ENCODE assay signal across 8 cellular contexts in genomic region chr10:102064868-102065560, GRCh38. TPM values are rescaled to one million over a fixed set of nuclear protein-coding genes. Genes with fewer than 3 reads are reported as not detected.
DNase-seq lines count a peak whose midpoint lies in the region; ATAC-seq and TF ChIP-seq lines count a peak whose summit lies in the region.

Gene HPS6 (plus strand): TSS chr10:102065349. CDS start chr10:102065475, 126 bp downstream.

- TF ChIP-seq CTCF in AG04450 (IDR thresholded peaks at IDR 0.05; ENCODE audit: low read depth, low read length), result no peak

- no peaks in the 10 kb centered on the region; the same call in 1 of the 2 replicates for H3K9me3 ChIP-seq in AG04450 (ENCODE audit: control insufficient read depth, insufficient read depth, low read length)

- CTCF ChIA-PET in AG04450 (lab: Charles Lee), result interaction anchor here (2.1 kb wide), 1 partner anchor 224 kb away, joined by 11 read pairs; no protein-coding TSS in a partner anchor

- H3K4me3 ChIP-seq in AG04450 (ENCODE audit: low read depth, low read length), result peak within 1 kb of the TSS; percentile 79

- DNase-seq in AG04450 (ENCODE audit: low read depth, low spot score), result peak; percentile 51
- DNase-seq in NCI-H2227 treated with DMSO at 0.1 percent for 48 hours (lab: John Stamatoyannopoulos, UW), result peak; percentile 76
- DNase-seq in activated CD4-positive, CD25-positive, alpha-beta regulatory T cell treated with anti-CD3 and anti-CD28 coated beads, Interleukin-2, amount 50 U/mL, for 72 hours, result peak; percentile 90
- peak; percentile 28 to 33 for DNase-seq in cerebellar nuclear complex (lab: John Stamatoyannopoulos, UW)
- DNase-seq in kidney glomerular epithelial cell (lab: John Stamatoyannopoulos, UW), result peak; percentile 83
- DNase-seq in stimulated activated CD4-positive, alpha-beta T cell treated with anti-CD3 and anti-CD28 coated beads, Interleukin-1b, Interleukin-23, amount 100 ng/mL, for 24 hours (ENCODE audit: low read depth in 4 of 4, low spot score in 1 of 4), result peak; percentile 70 to 89 (median 79)

- POLR2A ChIA-PET in AG04450 (lab: Yijun Ruan, JAX), result interaction anchor here (0.6 to 1.2 kb wide), 2 partner anchors 28 to 247 kb away, joined by 4 read pairs; partner anchors contain the start of gene OGA

- ATAC-seq in GM18868 (IDR thresholded peaks at IDR 0.05; ENCODE audit: unreplicated experiment), result peak; percentile 96
- peak; percentile 93 for ATAC-seq in HG03108 (IDR thresholded peaks at IDR 0.05; ENCODE audit: unreplicated experiment)

- H3K27me3 ChIP-seq in AG04450 (ENCODE audit: control insufficient read depth, insufficient read depth, low read length), result no peaks in the 10 kb centered on the region

- H3K27ac ChIP-seq in AG04450 (ENCODE audit: low read depth, low read length), result peak within 1 kb of the TSS; percentile 52

RNA-seq across cellular contexts. Expression of gene HPS6, which starts in this region (rescaled TPM):
- 6.4 and 9.0 TPM in 2 replicates for polyA plus RNA-seq in AG04450 (2011; rRNA removed)
- 12.9 and 19.3 TPM in 2 replicates for polyA minus RNA-seq in AG04450 (2011; rRNA and poly(A)+ RNA removed)

Comparison
In these comparisons a context has a peak if more than half of its experiments do, and no peak if none do; other contexts are left out.
1. Peak in every context shown above with its lines: DNase-seq, ATAC-seq, H3K4me3 ChIP-seq and H3K27ac ChIP-seq.
2. DNase-seq: peak in every context shown above with its lines; median percentile 90 in activated CD4-positive, CD25-positive, alpha-beta regulatory T cell treated with anti-CD3 and anti-CD28 coated beads, Interleukin-2, amount 50 U/mL, for 72 hours; 83 in kidney glomerular epithelial cell; 79 in stimulated activated CD4-positive, alpha-beta T cell treated with anti-CD3 and anti-CD28 coated beads, Interleukin-1b, Interleukin-23, amount 100 ng/mL, for 24 hours; 76 in NCI-H2227 treated with DMSO at 0.1 percent for 48 hours; 51 in AG04450; 30 in cerebellar nuclear complex.